ENCODE assay signal across 8 cellular contexts in genomic region chr21:27700974-27701614, GRCh38.
DNase-seq lines count a peak whose midpoint lies in the region; TF ChIP-seq lines count a peak whose summit lies in the region.

No MANE protein-coding gene starts in this region.

- H3K4me1 Mint-ChIP-seq in activated naive CD4-positive, alpha-beta T cell treated with anti-CD3 and anti-CD28 coated beads, Interleukin-2, amount 10 ng/mL, durations not matched to agents 7 days and 5 days, result no peaks in the 10 kb centered on the region

- H3K4me3 ChIP-seq in LNCaP clone FGC (ENCODE audit: low read depth, low read length), result no peak overlapping the region
- H3K4me3 ChIP-seq in parathyroid adenoma (ENCODE audit: low read depth, low read length), result no peak overlapping the region
- no peak overlapping the region for H3K4me3 ChIP-seq in uterus

- TF ChIP-seq CTCF in LNCaP clone FGC (IDR thresholded peaks at IDR 0.05; ENCODE audit: control insufficient read depth, extremely low read depth, insufficient read depth) (peak; percentile 94), parathyroid adenoma (IDR thresholded peaks at IDR 0.05) (peak; percentile 48), uterus (IDR thresholded peaks at IDR 0.05) (peak; percentile 82 to 90 (median 88))

- H3K4me2 ChIP-seq in parathyroid adenoma (ENCODE audit: low read length), result no peak overlapping the region

- H3K9me3 ChIP-seq in parathyroid adenoma (ENCODE audit: control insufficient read depth, low read length) (no peaks in the 10 kb centered on the region), uterus (no peaks in the 10 kb centered on the region)

- H2AFZ ChIP-seq in parathyroid adenoma, result no peak overlapping the region

- no peaks in the 10 kb centered on the region for H3K79me2 ChIP-seq in parathyroid adenoma

- no peak overlapping the region for H3K9ac ChIP-seq in parathyroid adenoma

- no peaks in the 10 kb centered on the region for H3K36me3 Mint-ChIP-seq in activated naive CD4-positive, alpha-beta T cell treated with anti-CD3 and anti-CD28 coated beads, Interleukin-2, amount 10 ng/mL, durations not matched to agents 7 days and 5 days

- CTCF ChIA-PET in activated naive CD4-positive, alpha-beta T cell treated with anti-CD3 and anti-CD28 coated beads, Interleukin-2, amount 10 ng/mL, durations not matched to agents 7 days and 5 days (lab: Charles Lee), result interaction anchor here (1.4 to 2.7 kb wide), 5 partner anchors 19 to 1044 kb away, joined by 3 to 12 read pairs (median 5); no protein-coding TSS in a partner anchor

- no peaks in the 10 kb centered on the region for H3K27me3 ChIP-seq in parathyroid adenoma (ENCODE audit: control insufficient read depth, insufficient read depth, low read length)
- H3K27me3 ChIP-seq in uterus, result no peaks in the 10 kb centered on the region

- no peak overlapping the region for H3K27ac ChIP-seq in parathyroid adenoma
- peak overlapping the region in 1 of 2 donors; percentile 17 for H3K27ac ChIP-seq in uterus

- H3K4me1 ChIP-seq in parathyroid adenoma, result no peaks in the 10 kb centered on the region
- no peaks in the 10 kb centered on the region for H3K4me1 ChIP-seq in uterus

- H3K27ac Mint-ChIP-seq in activated naive CD4-positive, alpha-beta T cell treated with anti-CD3 and anti-CD28 coated beads, Interleukin-2, amount 10 ng/mL, durations not matched to agents 7 days and 5 days, result no peak overlapping the region

- peak; percentile 80 for DNase-seq in NCI-H82 (lab: John Stamatoyannopoulos, UW)
- no peak for DNase-seq in NCI-H82 treated with DMSO at 0.1 percent for 48 hours (lab: John Stamatoyannopoulos, UW; ENCODE audit: unreplicated experiment)
- DNase-seq in LNCaP clone FGC (ENCODE audit: low read depth), result peak; percentile 52
- peak; percentile 17 for DNase-seq in SHP77 treated with DMSO at 0.1 percent for 48 hours (lab: John Stamatoyannopoulos, UW)
- peak; percentile 71 for DNase-seq in activated naive CD4-positive, alpha-beta T cell treated with anti-CD3 and anti-CD28 coated beads, Interleukin-2, amount 10 ng/mL, durations not matched to agents 7 days and 5 days
- peak; percentile 91 for DNase-seq in glomerular visceral epithelial cell (ENCODE audit: extremely low spot score)
- peak; percentile 88 to 90 for DNase-seq in uterus

- H3K9me3 Mint-ChIP-seq in activated naive CD4-positive, alpha-beta T cell treated with anti-CD3 and anti-CD28 coated beads, Interleukin-2, amount 10 ng/mL, durations not matched to agents 7 days and 5 days, result no peaks in the 10 kb centered on the region

- H3K4me3 Mint-ChIP-seq in activated naive CD4-positive, alpha-beta T cell treated with anti-CD3 and anti-CD28 coated beads, Interleukin-2, amount 10 ng/mL, durations not matched to agents 7 days and 5 days, result no peak overlapping the region

- H3K27me3 Mint-ChIP-seq in activated naive CD4-positive, alpha-beta T cell treated with anti-CD3 and anti-CD28 coated beads, Interleukin-2, amount 10 ng/mL, durations not matched to agents 7 days and 5 days, result no peaks in the 10 kb centered on the region

- H3K36me3 ChIP-seq in parathyroid adenoma (ENCODE audit: control insufficient read depth, insufficient read depth, low read length) (no peaks in the 10 kb centered on the region), uterus (no peaks in the 10 kb centered on the region)

- no peak for TF ChIP-seq POLR2A in uterus (IDR thresholded peaks at IDR 0.05)

- intact Hi-C loops in uterus (cut with DNase I; ENCODE audit: low total_unique reads), result loop anchor here (5.0 kb wide), 1 partner anchor 849 kb away; no protein-coding TSS in a partner anchor
